ENCODE assay signal across 24 cellular contexts in genomic region chr20:14573676-14574075, GRCh38.
DNase-seq lines count a peak whose midpoint lies in the region; ATAC-seq, FAIRE-seq and TF ChIP-seq lines count a peak whose summit lies in the region.
"Had no signal": no experiment of that assay in that cellular context is flagged by ENCODE, and none has a peak within 500 bp of the region (broad histone marks: within the 10 kb centered on the region; RNA-seq: fewer than 3 reads in every experiment).

No MANE protein-coding gene starts in this region.

- H3K4me1 ChIP-seq in A549 = no peaks in the 10 kb centered on the region
- peaks cover 0 to 6% (median 2%) of the 10 kb centered on the region in 4 donors for H3K4me1 ChIP-seq in liver (ENCODE audit: control insufficient read depth in 4 of 4, insufficient read depth in 4 of 4, low read length in 3 of 4)
- H3K4me1 ChIP-seq in left ventricle myocardium inferior = no peaks in the 10 kb centered on the region
- H3K4me1 ChIP-seq: BE2C had no signal

- H3K9ac ChIP-seq in liver (ENCODE audit: low read depth in 1 of 2, low read length in 2 of 2) = no peak overlapping the region
- H3K9ac ChIP-seq: BLaER1 had no signal

- POLR2A ChIA-PET in A549 (lab: Yijun Ruan, JAX) = no interaction called here

- H3K4me3 ChIP-seq in A549 (no peak overlapping the region), liver (ENCODE audit: low read depth in 1 of 3, low read length in 3 of 3) (no peak overlapping the region), left ventricle myocardium inferior (no peak overlapping the region)
- H3K4me3 ChIP-seq: BLaER1, GM12878 had no signal

- intact Hi-C loops in left ventricle myocardium inferior (cut with micrococcal nuclease) = no loop called here

- H3K36me3 ChIP-seq in liver (ENCODE audit: control insufficient read depth in 4 of 4, insufficient read depth in 3 of 4, low read depth in 1 of 4, low read length in 3 of 4) (no peaks in the 10 kb centered on the region), left ventricle myocardium inferior (no peaks in the 10 kb centered on the region)
- H3K36me3 ChIP-seq: BE2C, BLaER1 had no signal

- H3K9me3 ChIP-seq in A549 (no peaks in the 10 kb centered on the region), liver (ENCODE audit: control insufficient read depth in 4 of 4, low read length in 3 of 4) (no peaks in the 10 kb centered on the region), left ventricle myocardium inferior (replicated peaks) (no peaks in the 10 kb centered on the region)
- H3K9me3 ChIP-seq: BE2C, BLaER1 had no signal

- 65% methylated on average over 3 of the region's 3 CpGs for WGBS in A549 (ENCODE audit: missing lambda C conversion rate)
- 57% methylated on average over 3 of the region's 3 CpGs for WGBS in liver

- ATAC-seq in A549 = no peak
- ATAC-seq in left lobe of liver = peak; percentile 59
- ATAC-seq in GM19452 (IDR thresholded peaks at IDR 0.05; ENCODE audit: unreplicated experiment) = no peak
- ATAC-seq: GM12878 had no signal

- no peak for TF ChIP-seq POLR2A in A549 (IDR thresholded peaks at IDR 0.05; ENCODE audit: low read length)

- no peak overlapping the region for H3K27ac ChIP-seq in A549
- no peak overlapping the region for H3K27ac ChIP-seq in liver (ENCODE audit: low read depth in 1 of 2, low read length in 2 of 2)
- H3K27ac ChIP-seq in left ventricle myocardium inferior (replicated peaks) = no peak overlapping the region
- H3K27ac ChIP-seq: 22Rv1, BLaER1 had no signal

- CTCF ChIA-PET in A549 (lab: Yijun Ruan, JAX) = no interaction called here

- DNase-seq in A549 (ENCODE audit: low read depth in 1 of 2, low spot score in 1 of 2) (no peak), left lobe of liver (ENCODE audit: low spot score) (no peak), left ventricle myocardium inferior (no peak), HT-29 (ENCODE audit: low spot score) (no peak)
- DNase-seq: ACHN; BE2C; C1 segment of cervical spinal cord; CD4-positive, alpha-beta memory T cell; CD4-positive, CD25-positive, alpha-beta regulatory T cell; CD8-positive, alpha-beta memory T cell; COR-L47; DMS 273 treated with DMSO at 0.1 percent for 48 hours; DMS153; DMS53; DMS79; DND-41; EL; GDM1 had no signal

- H3K4me2 ChIP-seq in A549 = no peak overlapping the region
- H3K4me2 ChIP-seq: BLaER1 had no signal

- TF ChIP-seq RAD21 in A549 (conservative IDR thresholded peaks at IDR 0.05 in 1 of 2, IDR thresholded peaks at IDR 0.05 in 1 of 2) = no peak
- no peak for TF ChIP-seq RAD21 in liver (IDR thresholded peaks at IDR 0.05)

- FAIRE-seq in A549 (lab: Jason Lieb, UNC) = peak; percentile 32
- FAIRE-seq: GM12878, GM18507 had no signal

- TF ChIP-seq CTCF in A549 (IDR thresholded peaks at IDR 0.05) (no peak), liver (IDR thresholded peaks at IDR 0.05; ENCODE audit: low read depth, low read length, missing input control) (no peak), left ventricle myocardium inferior (IDR thresholded peaks at IDR 0.05; ENCODE audit: borderline replicate concordance) (no peak)

- H3K27me3 ChIP-seq in liver (ENCODE audit: control insufficient read depth in 4 of 4, insufficient read depth in 4 of 4, low read length in 3 of 4) (no peaks in the 10 kb centered on the region), left ventricle myocardium inferior (ENCODE audit: low read depth) (no peaks in the 10 kb centered on the region)
- H3K27me3 ChIP-seq: BE2C, BLaER1 had no signal

- no peak for TF ChIP-seq EP300 in A549 (IDR thresholded peaks at IDR 0.05)

TF ChIP-seq in A549, 52 proteins besides CTCF, POLR2A, EP300 and RAD21 (continues in another document):
- TF ChIP-seq NPAS2 (CRISPR knock-in tag; IDR thresholded peaks at IDR 0.05; ENCODE audit: borderline replicate concordance) (no peak), HOXB5 (CRISPR knock-in tag; IDR thresholded peaks at IDR 0.05) (no peak), NFE2L2 (conservative IDR thresholded peaks at IDR 0.05; ENCODE audit: low read length) (no peak), BHLHE40 (IDR thresholded peaks at IDR 0.05; ENCODE audit: low read depth, low read length) (no peak), E2F6 (IDR thresholded peaks at IDR 0.05; ENCODE audit: borderline replicate concordance, low read depth) (no peak), TP53 (CRISPR knock-in tag; IDR thresholded peaks at IDR 0.05) (no peak), POLR2AphosphoS2 (conservative IDR thresholded peaks at IDR 0.05; ENCODE audit: low read length) (no peak), CBX2 (IDR thresholded peaks at IDR 0.05; ENCODE audit: borderline replicate concordance, low read depth) (no peak), CEBPB (IDR thresholded peaks at IDR 0.05) (no peak), EHF (CRISPR knock-in tag; IDR thresholded peaks at IDR 0.05) (no peak), HMGXB4 (CRISPR knock-in tag; IDR thresholded peaks at IDR 0.05; ENCODE audit: borderline replicate concordance) (no peak), KDM5A (IDR thresholded peaks at IDR 0.05) (no peak), NR3C1 (IDR thresholded peaks at IDR 0.05) (no peak), RCOR1 (IDR thresholded peaks at IDR 0.05; ENCODE audit: low read depth, low read length) (no peak), CHD4 (IDR thresholded peaks at IDR 0.05; ENCODE audit: borderline replicate concordance) (no peak)

TF ChIP-seq in liver, 16 proteins besides CTCF, POLR2A, EP300 and RAD21:
- TF ChIP-seq TAF1 (conservative IDR thresholded peaks at IDR 0.05) = no peak
- TF ChIP-seq REST (IDR thresholded peaks at IDR 0.05) = no peak
- TF ChIP-seq HNF4A (conservative IDR thresholded peaks at IDR 0.05) = peak; percentile 34 to 36
- TF ChIP-seq SP1 (IDR thresholded peaks at IDR 0.05) = no peak
- no peak for TF ChIP-seq NR2F2 (IDR thresholded peaks at IDR 0.05)
